ENCODE assay signal across 25 cellular contexts in genomic region chr2:127737892-127738291, GRCh38. TPM values are rescaled to one million over a fixed set of nuclear protein-coding genes. Genes with fewer than 3 reads are reported as not detected.
DNase-seq lines count a peak whose midpoint lies in the region; ATAC-seq, FAIRE-seq and TF ChIP-seq lines count a peak whose summit lies in the region.
"Had no signal": no experiment of that assay in that cellular context is flagged by ENCODE, and none has a peak within 500 bp of the region (broad histone marks: within the 10 kb centered on the region; RNA-seq: fewer than 3 reads in every experiment).

No MANE protein-coding gene starts in this region.

- no peak for TF ChIP-seq EP300 in HepG2 (IDR thresholded peaks at IDR 0.05; ENCODE audit: low read depth in 2 of 2, low read length in 2 of 2)
- TF ChIP-seq EP300 in HepG2 (CRISPR knock-in tag; IDR thresholded peaks at IDR 0.05; ENCODE audit: borderline replicate concordance): no peak

- H3K4me3 ChIP-seq in CD8-positive, alpha-beta T cell (ENCODE audit: low read depth, low read length): no peak overlapping the region
- H3K4me3 ChIP-seq in HepG2 (replicated peaks in 1 of 3; ENCODE audit: insufficient read depth in 1 of 3, low read depth in 2 of 3, low read length in 3 of 3): no peak overlapping the region
- H3K4me3 ChIP-seq in brain microvascular endothelial cell (ENCODE audit: low read depth, low read length): no peak overlapping the region
- H3K4me3 ChIP-seq: esophagus muscularis mucosa, gastrocnemius medialis, stomach, tibial nerve had no signal

- in situ Hi-C loops in HepG2 (cut with HindIII; ENCODE audit: extremely low pct_ligation_motif_present, low pct_unique_long_range_greater_than_20kb) (no loop called here), brain microvascular endothelial cell (cut with HindIII; ENCODE audit: low pct_ligation_motif_present, low sequenced_read_pairs) (no loop called here)

- H2AFZ ChIP-seq in HepG2 (ENCODE audit: low read length): no peak overlapping the region

- no peaks in the 10 kb centered on the region for H3K27me3 Mint-ChIP-seq in CD8-positive, alpha-beta T cell (ENCODE audit: low read depth)
- no peaks in the 10 kb centered on the region for H3K27me3 Mint-ChIP-seq in activated T-helper 17 cell treated with anti-CD3 and anti-CD28 coated beads, Interleukin-2, amount 50 U/mL, for 72 hours
- H3K27me3 Mint-ChIP-seq: activated naive CD8-positive, alpha-beta T cell had no signal

- WGBS in HepG2 (ENCODE audit: low lambda C conversion rate): 44% methylated on average over 1 of the region's 1 CpG

- no peaks in the 10 kb centered on the region for H3K4me1 ChIP-seq in CD8-positive, alpha-beta T cell (ENCODE audit: insufficient read depth, low read length)
- peaks cover 58% of the 10 kb centered on the region for H3K4me1 ChIP-seq in HepG2 (ENCODE audit: insufficient read depth, low read length)

- no peak for ATAC-seq in CD8-positive, alpha-beta T cell
- ATAC-seq in activated T-helper 17 cell treated with anti-CD3 and anti-CD28 coated beads, Interleukin-2, amount 50 U/mL, for 72 hours (replicated peaks): peak; percentile 87
- ATAC-seq in HepG2 (no peak), GM18858 (IDR thresholded peaks at IDR 0.05; ENCODE audit: unreplicated experiment) (no peak)
- ATAC-seq: gastrocnemius medialis had no signal

- CTCF ChIA-PET in CD8-positive, alpha-beta T cell (lab: Charles Lee): no interaction called here
- CTCF ChIA-PET in HepG2 (lab: Yijun Ruan, JAX; ENCODE audit: low intra/inter-chr PET ratio, low total read pairs): no interaction called here

- no peak for TF ChIP-seq RAD21 in HepG2 (CRISPR knock-in tag; IDR thresholded peaks at IDR 0.05)

- TF ChIP-seq POLR2A in GM12891 (IDR thresholded peaks at IDR 0.05; ENCODE audit: low read depth, low read length) (no peak), HepG2 (IDR thresholded peaks at IDR 0.05; ENCODE audit: insufficient read depth in 1 of 2, low read depth in 2 of 2, low read length in 2 of 2) (no peak)

- no peak for FAIRE-seq in GM12891 (lab: Jason Lieb, UNC)
- FAIRE-seq in HepG2 (lab: Jason Lieb, UNC): no peak
- FAIRE-seq: H1 had no signal

- H3K27me3 ChIP-seq in CD8-positive, alpha-beta T cell (ENCODE audit: insufficient read depth, low read length): no peaks in the 10 kb centered on the region
- H3K27me3 ChIP-seq in HepG2 (ENCODE audit: control insufficient read depth in 1 of 2, insufficient read depth in 2 of 2, low read length in 2 of 2): no peaks in the 10 kb centered on the region
- no peaks in the 10 kb centered on the region for H3K27me3 ChIP-seq in brain microvascular endothelial cell (replicated peaks)
- H3K27me3 ChIP-seq: esophagus muscularis mucosa, gastrocnemius medialis, stomach, tibial nerve had no signal

- no peaks in the 10 kb centered on the region for H4K20me1 ChIP-seq in HepG2 (ENCODE audit: insufficient read depth, low read length)

- no peaks in the 10 kb centered on the region for H3K9me3 Mint-ChIP-seq in CD8-positive, alpha-beta T cell
- no peaks in the 10 kb centered on the region for H3K9me3 Mint-ChIP-seq in activated T-helper 17 cell treated with anti-CD3 and anti-CD28 coated beads, Interleukin-2, amount 50 U/mL, for 72 hours
- H3K9me3 Mint-ChIP-seq: CD8-positive, alpha-beta memory T cell had no signal

- no peak overlapping the region for H3K4me2 ChIP-seq in HepG2 (ENCODE audit: low read depth, low read length)

- POLR2A ChIA-PET in CD8-positive, alpha-beta T cell (lab: Charles Lee): no interaction called here
- POLR2A ChIA-PET in HepG2 (lab: Yijun Ruan, JAX): no interaction called here

- H3K9ac ChIP-seq in HepG2 (ENCODE audit: insufficient read depth, low read depth, low read length): no peak overlapping the region

- H3K4me3 Mint-ChIP-seq in CD8-positive, alpha-beta T cell: no peak overlapping the region
- H3K4me3 Mint-ChIP-seq in activated T-helper 17 cell treated with anti-CD3 and anti-CD28 coated beads, Interleukin-2, amount 50 U/mL, for 72 hours: no peak overlapping the region
- H3K4me3 Mint-ChIP-seq: activated naive CD8-positive, alpha-beta T cell; CD8-positive, alpha-beta memory T cell had no signal

- H3K9me3 ChIP-seq in CD8-positive, alpha-beta T cell (ENCODE audit: low read length): no peaks in the 10 kb centered on the region
- H3K9me3 ChIP-seq in HepG2 (ENCODE audit: low read length): no peaks in the 10 kb centered on the region
- H3K9me3 ChIP-seq: esophagus muscularis mucosa, gastrocnemius medialis, stomach, tibial nerve had no signal

- peaks cover 8% of the 10 kb centered on the region for H3K4me1 Mint-ChIP-seq in CD8-positive, alpha-beta T cell (ENCODE audit: low read depth)
- peaks cover 23% of the 10 kb centered on the region for H3K4me1 Mint-ChIP-seq in activated T-helper 17 cell treated with anti-CD3 and anti-CD28 coated beads, Interleukin-2, amount 50 U/mL, for 72 hours

- no peak overlapping the region for H3K27ac ChIP-seq in CD8-positive, alpha-beta T cell (ENCODE audit: low read depth, low read length)
- H3K27ac ChIP-seq in HepG2 (ENCODE audit: extremely low read length, insufficient read depth, low read length) (no peak overlapping the region), brain microvascular endothelial cell (no peak overlapping the region)
- H3K27ac ChIP-seq: esophagus muscularis mucosa, gastrocnemius medialis, stomach, tibial nerve had no signal

- DNase-seq in CD8-positive, alpha-beta T cell: no peak
- DNase-seq in GM12891 (ENCODE audit: insufficient read length, low spot score) (no peak), HepG2 (ENCODE audit: low spot score) (no peak), hepatic stellate cell (ENCODE audit: low spot score) (no peak), brain microvascular endothelial cell (no peak)
- DNase-seq: activated CD4-positive, alpha-beta T cell treated with anti-CD3 and anti-CD28 coated beads, Interleukin-2, amount 50 U/mL, for 4 hours; CD8-positive, alpha-beta memory T cell; DMS53; effector memory CD4-positive, alpha-beta T cell; gastrocnemius medialis; GF-D8; NCI-H1105 treated with DMSO at 0.1 percent for 48 hours; NCI-H2029 treated with DMSO at 0.1 percent for 48 hours; NCI-H510A; NK-92 treated with Interleukin-12 subunit alpha and Interleukin-12 subunit beta, amount 100 ng/mL, for 24 hours; nucleus accumbens; retina; stimulated activated CD4-positive, alpha-beta T cell treated with anti-CD3 and anti-CD28 coated beads, Interleukin-4, amount 100 ng/mL, for 24 hours; stomach had no signal

- no TSS peak for BruUV-seq in HepG2 (replicated peaks; lab: Mats Ljungman, UMichigan)

- intact Hi-C loops in CD8-positive, alpha-beta T cell (cut with DNase I, micrococcal nuclease): no loop called here
- intact Hi-C loops in HepG2 (cut with micrococcal nuclease; ENCODE audit: unreplicated experiment): no loop called here

- H3K36me3 Mint-ChIP-seq in CD8-positive, alpha-beta T cell: peaks cover 44% of the 10 kb centered on the region
- H3K36me3 Mint-ChIP-seq in activated T-helper 17 cell treated with anti-CD3 and anti-CD28 coated beads, Interleukin-2, amount 50 U/mL, for 72 hours (ENCODE audit: low read depth): peaks cover 82% of the 10 kb centered on the region

- no peaks in the 10 kb centered on the region for H3K79me2 ChIP-seq in HepG2 (ENCODE audit: insufficient read depth, low read length)

- no peak for TF ChIP-seq CTCF in CD8-positive, alpha-beta T cell (IDR thresholded peaks at IDR 0.05)
- no peak for TF ChIP-seq CTCF in HepG2 (CRISPR knock-in tag; IDR thresholded peaks at IDR 0.05)
- no peak for TF ChIP-seq CTCF in brain microvascular endothelial cell (IDR thresholded peaks at IDR 0.05; ENCODE audit: low read depth, low read length, missing control alignments)

- H3K27ac Mint-ChIP-seq in CD8-positive, alpha-beta T cell: peak overlapping the region; percentile 16
- peak overlapping the region; percentile 77 for H3K27ac Mint-ChIP-seq in activated T-helper 17 cell treated with anti-CD3 and anti-CD28 coated beads, Interleukin-2, amount 50 U/mL, for 72 hours
- H3K27ac Mint-ChIP-seq: activated naive CD8-positive, alpha-beta T cell had no signal

- no peaks in the 10 kb centered on the region for H3K36me3 ChIP-seq in CD8-positive, alpha-beta T cell (ENCODE audit: insufficient read depth, low read length)
- H3K36me3 ChIP-seq in HepG2 (replicated peaks in 1 of 2; ENCODE audit: control insufficient read depth in 1 of 2, insufficient read depth in 2 of 2, low read length in 2 of 2): peaks cover 2 to 9% of the 10 kb centered on the region in 2 experiments
- H3K36me3 ChIP-seq in brain microvascular endothelial cell (replicated peaks): no peaks in the 10 kb centered on the region
- H3K36me3 ChIP-seq: tibial nerve had no signal

TF ChIP-seq in GM12891, 5 proteins besides CTCF, POLR2A, EP300 and RAD21 (continues in another document):
- TF ChIP-seq TAF1 (IDR thresholded peaks at IDR 0.05; ENCODE audit: low read depth, low read length): no peak

TF ChIP-seq in HepG2, 621 proteins besides CTCF, POLR2A, EP300 and RAD21 (continues in another document):
- peak; percentile 11; the same call in 1 of the 2 replicates for TF ChIP-seq RARA (CRISPR knock-in tag; IDR thresholded peaks at IDR 0.05)

RNA-seq across cellular contexts. Expression of gene SFT2D3, which starts 36.6 kb away (rescaled TPM):
- 1 to 10 TPM; 8.2 to 8.5 TPM for total RNA-seq in CD8-positive, alpha-beta T cell
- polyA plus RNA-seq in GM12891 (2012; ENCODE audit: low read depth, missing spikeins): not detected
- 1 to 10 TPM; 2.5 to 2.9 TPM for total RNA-seq in activated T-helper 17 cell treated with anti-CD3 and anti-CD28 coated beads, Interleukin-2, amount 50 U/mL, for 72 hours
- 4.6 and 9.4 TPM in 2 replicates for total RNA-seq in HepG2 (2016; rRNA removed; fragmentation: Illumina TruSeq; extraction: Trizol)
- total RNA-seq in HepG2 (2016; cell fraction: cytosol; rRNA removed; fragmentation: Illumina TruSeq; extraction: Trizol; ENCODE audit: low read depth): 1.4 and 1.5 TPM in 2 replicates
- 5.2 and 9.2 TPM in 2 replicates for total RNA-seq in HepG2 (2016; cell fraction: insoluble cytoplasmic fraction; rRNA removed; fragmentation: Illumina TruSeq; extraction: Trizol)
- total RNA-seq in HepG2 (2016; cell fraction: membrane; rRNA removed; fragmentation: Illumina TruSeq; extraction: Trizol): 4.6 and 5.1 TPM in 2 replicates
- 10.3 and 11.4 TPM in 2 replicates for total RNA-seq in HepG2 (2016; cell fraction: nucleus; rRNA removed; fragmentation: Illumina TruSeq; extraction: Trizol)
- polyA plus RNA-seq in HepG2 (2011; rRNA removed): 8.3 and 8.7 TPM in 2 replicates
- polyA plus RNA-seq in HepG2 (2011; cell fraction: cytosol; rRNA removed): 6.8 and 9.4 TPM in 2 replicates
- 3.7 and 4.4 TPM in 2 replicates for polyA plus RNA-seq in HepG2 (2011; cell fraction: nucleus; rRNA removed)
- polyA plus RNA-seq in HepG2 (2012): not detected in 2 replicates
- 1.3 and 1.4 TPM in 2 replicates for polyA plus RNA-seq in HepG2 (2016; cell fraction: cytosol; fragmentation: Illumina TruSeq; extraction: Trizol; ENCODE audit: low read depth)
- 5.4 and 7.0 TPM in 2 replicates for polyA plus RNA-seq in HepG2 (2016; cell fraction: insoluble cytoplasmic fraction; fragmentation: Illumina TruSeq; extraction: Trizol; ENCODE audit: low read depth)
- polyA plus RNA-seq in HepG2 (2016; cell fraction: membrane; fragmentation: Illumina TruSeq; extraction: Trizol; ENCODE audit: low read depth): 3.0 and 4.0 TPM in 2 replicates
- 13.6 and 14.0 TPM in 2 replicates for polyA plus RNA-seq in HepG2 (2016; cell fraction: nucleus; fragmentation: Illumina TruSeq; extraction: Trizol; ENCODE audit: insufficient read depth, low read depth)
- 2.4 and 7.5 TPM in 2 replicates for polyA minus RNA-seq in HepG2 (2011; rRNA and poly(A)+ RNA removed; ENCODE audit: low replicate concordance)
- 6.5 and 7.2 TPM in 2 replicates for polyA minus RNA-seq in HepG2 (2011; cell fraction: cytosol; rRNA and poly(A)+ RNA removed)
- 16.4 and 17.5 TPM in 2 replicates for polyA minus RNA-seq in HepG2 (2011; cell fraction: nucleus; rRNA and poly(A)+ RNA removed)
